ENCODE assay signal across 18 cellular contexts in the genomic region with DNA sequence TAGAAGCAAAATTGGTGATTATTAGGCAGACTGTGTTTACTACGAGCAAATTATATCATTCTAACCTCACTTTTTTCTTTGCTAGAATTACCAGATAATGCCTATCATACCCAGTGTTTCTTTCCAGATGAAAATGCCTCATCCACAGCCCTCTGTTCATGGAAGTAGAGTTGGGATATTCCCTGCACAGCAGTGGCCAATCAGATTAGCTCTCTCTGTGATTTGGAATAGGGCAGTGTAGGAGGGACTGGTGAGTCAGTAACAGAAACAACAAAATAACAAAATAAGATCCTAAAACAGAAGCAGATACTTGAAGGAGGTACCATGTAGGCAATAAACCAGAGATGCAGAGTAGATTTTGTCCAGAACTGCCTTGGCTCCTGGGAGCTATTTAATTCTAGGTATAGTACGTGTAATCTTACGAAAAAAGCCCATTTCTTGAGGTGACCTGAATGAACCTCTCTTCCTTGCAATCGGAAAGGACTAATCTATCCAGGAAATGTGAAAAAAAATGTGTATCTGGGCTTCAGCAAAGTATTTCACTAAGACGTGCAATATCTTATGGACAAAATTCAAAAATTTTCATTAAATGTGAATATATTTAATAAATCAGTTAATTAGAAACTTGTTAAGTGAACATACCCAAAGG. TPM values are rescaled to one million over a fixed set of nuclear protein-coding genes. Genes with fewer than 3 reads are reported as not detected.
DNase-seq lines count a peak whose midpoint lies in the region; ATAC-seq, FAIRE-seq and TF ChIP-seq lines count a peak whose summit lies in the region.
"Had no signal": no experiment of that assay in that cellular context is flagged by ENCODE, and none has a peak within 500 bp of the region (broad histone marks: within the 10 kb centered on the region; RNA-seq: fewer than 3 reads in every experiment).

No MANE protein-coding gene starts in this region.

- TF ChIP-seq CTCF in 22Rv1 (IDR thresholded peaks at IDR 0.05) (no peak), HCT116 (IDR thresholded peaks at IDR 0.05 in 2 of 3, conservative IDR thresholded peaks at IDR 0.05 in 1 of 3; ENCODE audit: borderline replicate concordance in 1 of 3, insufficient read depth in 1 of 3, low read depth in 2 of 3, low read length in 2 of 3) (no peak), endothelial cell of umbilical vein (IDR thresholded peaks at IDR 0.05; ENCODE audit: extremely low read depth in 1 of 2, insufficient read depth in 1 of 2, low read depth in 1 of 2, low read length in 2 of 2) (no peak), HepG2 (CRISPR knock-in tag; IDR thresholded peaks at IDR 0.05) (no peak), PC-9 (conservative IDR thresholded peaks at IDR 0.05) (no peak)

- POLR2A ChIA-PET in HCT116 (lab: Charles Lee) (no interaction called here), endothelial cell of umbilical vein (lab: Charles Lee) (no interaction called here), HepG2 (lab: Yijun Ruan, JAX) (interaction anchor here (0.9 to 7.5 kb wide), 6 partner anchors 14 to 67 kb away, joined by 3 to 203 read pairs (median 72); no protein-coding TSS in a partner anchor), PC-9 (lab: Charles Lee; ENCODE audit: unreplicated experiment) (no interaction called here)

- no peak for TF ChIP-seq RAD21 in HCT116 (IDR thresholded peaks at IDR 0.05; ENCODE audit: low read depth)
- no peak for TF ChIP-seq RAD21 in HepG2 (CRISPR knock-in tag; IDR thresholded peaks at IDR 0.05)

- no peak overlapping the region for H3K4me3 ChIP-seq in HCT116 (replicated peaks in 1 of 2; ENCODE audit: low read depth in 1 of 2, low read length in 2 of 2)
- peak overlapping the region in 1 of 3 experiments; percentile 2 for H3K4me3 ChIP-seq in endothelial cell of umbilical vein (replicated peaks in 1 of 3; ENCODE audit: insufficient read depth in 1 of 3, low read depth in 1 of 3, low read length in 3 of 3)
- H3K4me3 ChIP-seq in HepG2 (replicated peaks in 1 of 3; ENCODE audit: insufficient read depth in 1 of 3, low read depth in 2 of 3, low read length in 3 of 3): no peak overlapping the region
- no peak overlapping the region for H3K4me3 ChIP-seq in PC-9
- H3K4me3 ChIP-seq in SJCRH30: no peak overlapping the region
- H3K4me3 ChIP-seq: MG63 had no signal

- H4K20me1 ChIP-seq in HCT116 (ENCODE audit: insufficient read depth) (no peaks in the 10 kb centered on the region), endothelial cell of umbilical vein (replicated peaks; ENCODE audit: control insufficient read depth, extremely low read depth, insufficient read depth, low read length) (no peaks in the 10 kb centered on the region), HepG2 (ENCODE audit: insufficient read depth, low read length) (no peaks in the 10 kb centered on the region), PC-9 (ENCODE audit: insufficient read depth) (no peaks in the 10 kb centered on the region)

- TF ChIP-seq EP300 in HepG2 (IDR thresholded peaks at IDR 0.05; ENCODE audit: low read depth in 2 of 2, low read length in 2 of 2) (no peak), HepG2 (CRISPR knock-in tag; IDR thresholded peaks at IDR 0.05; ENCODE audit: borderline replicate concordance) (no peak)

- BruUV-seq in HCT116 (replicated peaks; lab: Mats Ljungman, UMichigan) (no TSS peak), endothelial cell of umbilical vein (replicated peaks; lab: Mats Ljungman, UMichigan) (no TSS peak), HepG2 (replicated peaks; lab: Mats Ljungman, UMichigan) (no TSS peak), PC-9 (replicated peaks; lab: Mats Ljungman, UMichigan) (no TSS peak)

- peak overlapping the region; percentile 54 for H2AFZ ChIP-seq in HCT116 (ENCODE audit: low read depth, low read length, poor library complexity, severe bottlenecking)
- H2AFZ ChIP-seq in endothelial cell of umbilical vein (ENCODE audit: low read depth, low read length): peak overlapping the region; percentile 82
- H2AFZ ChIP-seq in HepG2 (ENCODE audit: low read length): peak overlapping the region; percentile 73
- H2AFZ ChIP-seq in PC-9: no peak overlapping the region

- CTCF ChIA-PET in HCT116 (lab: Charles Lee): no interaction called here
- CTCF ChIA-PET in endothelial cell of umbilical vein (lab: Charles Lee): interaction anchor here (0.8 to 1.5 kb wide), 4 partner anchors 16 to 68 kb away, joined by 3 read pairs; no protein-coding TSS in a partner anchor
- CTCF ChIA-PET in HepG2 (lab: Yijun Ruan, JAX; ENCODE audit: low intra/inter-chr PET ratio, low total read pairs): no interaction called here
- CTCF ChIA-PET in PC-9 (lab: Charles Lee): no interaction called here

- peak; percentile 40 for FAIRE-seq in endothelial cell of umbilical vein (lab: Jason Lieb, UNC)
- FAIRE-seq in HepG2 (lab: Jason Lieb, UNC): no peak
- FAIRE-seq: GM12892 had no signal

- H3K36me3 ChIP-seq in HCT116 (ENCODE audit: control insufficient read depth in 1 of 2, insufficient read depth in 2 of 2, low read length in 2 of 2) (no peaks in the 10 kb centered on the region), endothelial cell of umbilical vein (ENCODE audit: control insufficient read depth in 2 of 2, extremely low read depth in 1 of 2, insufficient read depth in 2 of 2, low read length in 2 of 2) (no peaks in the 10 kb centered on the region), HepG2 (replicated peaks in 1 of 2; ENCODE audit: control insufficient read depth in 1 of 2, insufficient read depth in 2 of 2, low read length in 2 of 2) (no peaks in the 10 kb centered on the region), PC-9 (ENCODE audit: low read depth) (no peaks in the 10 kb centered on the region), SJCRH30 (no peaks in the 10 kb centered on the region)
- H3K36me3 ChIP-seq: MG63 had no signal

- in situ Hi-C loops in HepG2 (cut with HindIII; ENCODE audit: extremely low pct_ligation_motif_present, low pct_unique_long_range_greater_than_20kb): no loop called here

- WGBS in HepG2 (ENCODE audit: low lambda C conversion rate): 96% methylated on average over 5 of the region's 5 CpGs

- DNase-seq in HCT116 (ENCODE audit: low read depth, low spot score) (no peak), endothelial cell of umbilical vein (ENCODE audit: low read depth, low spot score) (peak; percentile 45), HepG2 (ENCODE audit: low spot score) (no peak), PC-9 (no peak), SJCRH30 (no peak)
- DNase-seq: AML-193, COR-L47, GF-D8, Karpas-422, MG63, NCI-H1092, NCI-H146, NCI-H2081 treated with DMSO at 0.1 percent for 48 hours, NCI-H2227 treated with DMSO at 0.1 percent for 48 hours, NCI-H524 had no signal

- H3K79me2 ChIP-seq in HCT116 (ENCODE audit: insufficient read depth, low read length) (no peaks in the 10 kb centered on the region), endothelial cell of umbilical vein (ENCODE audit: control insufficient read depth, insufficient read depth, low read length) (no peaks in the 10 kb centered on the region), HepG2 (ENCODE audit: insufficient read depth, low read length) (no peaks in the 10 kb centered on the region), PC-9 (ENCODE audit: low read depth) (no peaks in the 10 kb centered on the region)

- RAD21 ChIA-PET in HCT116 (lab: Charles Lee; ENCODE audit: low non-redundant PET in 1 of 2, low total read pairs in 2 of 2, uncharacterized antibody in 2 of 2, unreplicated experiment in 2 of 2): no interaction called here

- ATAC-seq in HCT116: no peak
- ATAC-seq in HepG2: no peak
- no peak for ATAC-seq in GM19467 (IDR thresholded peaks at IDR 0.05; ENCODE audit: unreplicated experiment)

- dilution Hi-C loops in endothelial cell of umbilical vein (cut with MboI; ENCODE audit: extremely low pct_ligation_motif_present, low sequenced_read_pairs): no loop called here

- H3K27me3 ChIP-seq in HCT116 (ENCODE audit: insufficient read depth, low read length) (no peaks in the 10 kb centered on the region), endothelial cell of umbilical vein (ENCODE audit: control insufficient read depth in 2 of 2, insufficient read depth in 2 of 2, low read length in 2 of 2) (no peaks in the 10 kb centered on the region), HepG2 (ENCODE audit: control insufficient read depth in 1 of 2, insufficient read depth in 2 of 2, low read length in 2 of 2) (no peaks in the 10 kb centered on the region), PC-9 (ENCODE audit: insufficient read depth, low read depth) (no peaks in the 10 kb centered on the region), SJCRH30 (no peaks in the 10 kb centered on the region)
- H3K27me3 ChIP-seq: MG63 had no signal

- H3K27ac ChIP-seq in 22Rv1 (peak overlapping the region; percentile 85), HCT116 (ENCODE audit: low read depth, low read length) (no peak overlapping the region), endothelial cell of umbilical vein (ENCODE audit: insufficient read depth, low read depth, low read length) (no peak overlapping the region), HepG2 (ENCODE audit: extremely low read length, insufficient read depth, low read length) (peak overlapping the region; percentile 98), PC-9 (no peak overlapping the region), SJCRH30 (no peak overlapping the region)

- H3K9me3 ChIP-seq in HCT116 (ENCODE audit: control insufficient read depth in 1 of 2, insufficient read depth in 1 of 2, low read depth in 1 of 2, low read length in 2 of 2) (no peaks in the 10 kb centered on the region), endothelial cell of umbilical vein (replicated peaks; ENCODE audit: control insufficient read depth, insufficient read depth, low read length) (no peaks in the 10 kb centered on the region), HepG2 (ENCODE audit: low read length) (no peaks in the 10 kb centered on the region), PC-9 (ENCODE audit: insufficient read depth, low read depth) (no peaks in the 10 kb centered on the region; the same call in 1 of the 2 replicates), SJCRH30 (replicated peaks) (no peaks in the 10 kb centered on the region)

- no peaks in the 10 kb centered on the region for H3K9me2 ChIP-seq in HCT116 (ENCODE audit: insufficient read depth)
- no peaks in the 10 kb centered on the region for H3K9me2 ChIP-seq in PC-9 (ENCODE audit: insufficient read depth)

- no peaks in the 10 kb centered on the region for H3K9me1 ChIP-seq in endothelial cell of umbilical vein (replicated peaks; ENCODE audit: control insufficient read depth, extremely low read depth, insufficient read depth, low read length)

- H3K4me2 ChIP-seq in HCT116 (ENCODE audit: low read length) (no peak overlapping the region), endothelial cell of umbilical vein (ENCODE audit: insufficient read depth, low read length) (peak overlapping the region; percentile 49), HepG2 (ENCODE audit: low read depth, low read length) (no peak overlapping the region), PC-9 (no peak overlapping the region)

- H3K9ac ChIP-seq in HCT116 (ENCODE audit: low read length) (no peak overlapping the region), endothelial cell of umbilical vein (replicated peaks; ENCODE audit: extremely low read depth, insufficient read depth, low read length) (no peak overlapping the region), HepG2 (ENCODE audit: insufficient read depth, low read depth, low read length) (no peak overlapping the region)

- TF ChIP-seq POLR2A in HCT116 (IDR thresholded peaks at IDR 0.05; ENCODE audit: borderline replicate concordance, extremely low read depth, insufficient read depth, insufficient read length) (no peak), endothelial cell of umbilical vein (IDR thresholded peaks at IDR 0.05; ENCODE audit: low read depth, low read length) (no peak), HepG2 (IDR thresholded peaks at IDR 0.05; ENCODE audit: insufficient read depth in 1 of 2, low read depth in 2 of 2, low read length in 2 of 2) (no peak)

- no peaks in the 10 kb centered on the region for H3F3A ChIP-seq in PC-9 (ENCODE audit: insufficient read depth, low read depth)

- intact Hi-C loops in HCT116 (cut with micrococcal nuclease): no loop called here
- intact Hi-C loops in endothelial cell of umbilical vein (cut with micrococcal nuclease): no loop called here
- intact Hi-C loops in HepG2 (cut with micrococcal nuclease; ENCODE audit: unreplicated experiment): no loop called here
- intact Hi-C loops in PC-9 (cut with micrococcal nuclease; ENCODE audit: unreplicated experiment): no loop called here

- no peaks in the 10 kb centered on the region for H3K4me1 ChIP-seq in HCT116 (ENCODE audit: control insufficient read depth in 1 of 2, insufficient read depth in 2 of 2, low read length in 2 of 2)
- peaks cover 8% of the 10 kb centered on the region for H3K4me1 ChIP-seq in endothelial cell of umbilical vein (ENCODE audit: control insufficient read depth, extremely low read depth, insufficient read depth, low read length)
- H3K4me1 ChIP-seq in HepG2 (ENCODE audit: insufficient read depth, low read length): peaks cover 65% of the 10 kb centered on the region
- H3K4me1 ChIP-seq in PC-9 (replicated peaks; ENCODE audit: insufficient read depth): no peaks in the 10 kb centered on the region
- 0 out of 2 replicates have a peak, but pooled peaks cover 2% of the 10 kb centered on the region for H3K4me1 ChIP-seq in SJCRH30

RNA-seq across cellular contexts. Expression of a gene that starts 18.4 kb away (rescaled TPM):
- total RNA-seq in HCT116 (2021; ENCODE audit: unreplicated experiment): 3.2 TPM
- 1.2 and 2.0 TPM in 2 replicates for polyA plus RNA-seq in HCT116 (2012)
- 0.91 and 1.2 TPM in 2 replicates for total RNA-seq in endothelial cell of umbilical vein
- 1.3 and 2.0 TPM in 2 replicates for polyA plus RNA-seq in endothelial cell of umbilical vein
- 1.3 and 1.7 TPM in 2 replicates for polyA plus RNA-seq in endothelial cell of umbilical vein (2011; cell fraction: cytosol; rRNA removed)
- 1.5 and 2.2 TPM in 2 replicates for polyA plus RNA-seq in endothelial cell of umbilical vein (2011; cell fraction: nucleus; rRNA removed)
- polyA plus RNA-seq in endothelial cell of umbilical vein (2012): 1.4 and 1.8 TPM in 2 replicates
- polyA minus RNA-seq in endothelial cell of umbilical vein: 0.76 and 1.9 TPM in 2 replicates
- not detected for polyA minus RNA-seq in endothelial cell of umbilical vein (2011; cell fraction: cytosol; rRNA and poly(A)+ RNA removed)
- polyA minus RNA-seq in endothelial cell of umbilical vein (2011; cell fraction: nucleus; rRNA and poly(A)+ RNA removed): 1.5 TPM in 2 replicates
- total RNA-seq in HepG2 (2016; rRNA removed; fragmentation: Illumina TruSeq; extraction: Trizol): 0.22 and 0.28 TPM in 2 replicates
- total RNA-seq in HepG2 (2016; cell fraction: cytosol; rRNA removed; fragmentation: Illumina TruSeq; extraction: Trizol; ENCODE audit: low read depth): 0.18 TPM in 1 of 2 replicates, not detected in the other
- total RNA-seq in HepG2 (2016; cell fraction: insoluble cytoplasmic fraction; rRNA removed; fragmentation: Illumina TruSeq; extraction: Trizol): 0.07 and 0.30 TPM in 2 replicates
- total RNA-seq in HepG2 (2016; cell fraction: membrane; rRNA removed; fragmentation: Illumina TruSeq; extraction: Trizol): 0.24 and 0.25 TPM in 2 replicates
- 0.40 TPM in 1 of 2 replicates, not detected in the other for total RNA-seq in HepG2 (2016; cell fraction: nucleus; rRNA removed; fragmentation: Illumina TruSeq; extraction: Trizol)
- 0.30 and 0.50 TPM in 2 replicates for polyA plus RNA-seq in HepG2 (2011; rRNA removed)
- 0.20 and 0.33 TPM in 2 replicates for polyA plus RNA-seq in HepG2 (2011; cell fraction: cytosol; rRNA removed)
- 0.11 and 0.16 TPM in 2 replicates for polyA plus RNA-seq in HepG2 (2011; cell fraction: nucleus; rRNA removed)
- polyA plus RNA-seq in HepG2 (2012): 0.16 and 0.24 TPM in 2 replicates
- 0.19 and 0.25 TPM in 2 replicates for polyA plus RNA-seq in HepG2 (2016; cell fraction: cytosol; fragmentation: Illumina TruSeq; extraction: Trizol; ENCODE audit: low read depth)
- polyA plus RNA-seq in HepG2 (2016; cell fraction: insoluble cytoplasmic fraction; fragmentation: Illumina TruSeq; extraction: Trizol; ENCODE audit: low read depth): 0.12 and 0.22 TPM in 2 replicates
- polyA plus RNA-seq in HepG2 (2016; cell fraction: membrane; fragmentation: Illumina TruSeq; extraction: Trizol; ENCODE audit: low read depth): 0.35 and 0.46 TPM in 2 replicates
- 0.25 and 0.76 TPM in 2 replicates for polyA plus RNA-seq in HepG2 (2016; cell fraction: nucleus; fragmentation: Illumina TruSeq; extraction: Trizol; ENCODE audit: insufficient read depth, low read depth)
- polyA minus RNA-seq in HepG2 (2011; rRNA and poly(A)+ RNA removed; ENCODE audit: low replicate concordance): 0.21 and 0.32 TPM in 2 replicates
- 0.35 TPM in 1 of 2 replicates, not detected in the other for polyA minus RNA-seq in HepG2 (2011; cell fraction: cytosol; rRNA and poly(A)+ RNA removed)
- 0.25 and 0.52 TPM in 2 replicates for polyA minus RNA-seq in HepG2 (2011; cell fraction: nucleus; rRNA and poly(A)+ RNA removed)
- total RNA-seq in PC-9 (2021): 7.6 and 11.0 TPM in 2 replicates
- 0.40 and 0.51 TPM in 2 replicates for total RNA-seq in SJCRH30 (2014; rRNA removed; shearing (Covaris generic))

Comparison
In these comparisons a context has a peak if more than half of its experiments do, and no peak if none do; other contexts are left out.
1. H3K27ac ChIP-seq: peak in 22Rv1 (single experiment) and HepG2 (single experiment); none in HCT116 (single experiment), endothelial cell of umbilical vein (single experiment), PC-9 (single experiment) and SJCRH30 (single experiment).